Comparison of ENCODE assay signal across 8 cellular contexts in genomic region chr15:70892002-70892911, GRCh38. TPM values are rescaled to one million over a fixed set of nuclear protein-coding genes. Genes with fewer than 3 reads are reported as not detected.
DNase-seq lines count a peak whose midpoint lies in the region; FAIRE-seq and TF ChIP-seq lines count a peak whose summit lies in the region.

A gene with protein sequence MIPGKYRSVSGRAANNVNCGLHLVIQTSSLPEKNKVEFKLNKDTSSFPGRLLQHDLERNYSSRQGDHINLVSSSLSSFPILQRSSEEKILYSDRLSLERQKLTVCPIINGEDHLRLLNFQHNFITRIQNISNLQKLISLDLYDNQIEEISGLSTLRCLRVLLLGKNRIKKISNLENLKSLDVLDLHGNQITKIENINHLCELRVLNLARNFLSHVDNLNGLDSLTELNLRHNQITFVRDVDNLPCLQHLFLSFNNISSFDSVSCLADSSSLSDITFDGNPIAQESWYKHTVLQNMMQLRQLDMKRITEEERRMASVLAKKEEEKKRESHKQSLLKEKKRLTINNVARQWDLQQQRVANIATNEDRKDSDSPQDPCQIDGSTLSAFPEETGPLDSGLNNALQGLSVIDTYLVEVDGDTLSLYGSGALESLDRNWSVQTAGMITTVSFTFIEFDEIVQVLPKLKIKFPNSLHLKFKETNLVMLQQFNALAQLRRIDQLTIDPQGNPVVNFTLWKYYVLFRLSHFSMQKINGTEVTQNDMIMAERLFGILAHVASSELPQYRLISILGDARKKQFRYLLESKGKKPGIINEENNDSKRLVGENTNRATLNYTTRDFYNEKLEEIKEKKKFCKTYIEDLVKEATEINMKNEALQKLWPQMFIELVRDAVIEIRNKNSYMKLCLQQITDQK (plus strand): TSS chr15:70892826. CDS start chr15:70892895, 69 bp downstream.
TSS of gene THAP10 (minus strand) at chr15:70892433. CDS start at chr15:70892272, 161 bp downstream.

- no peak for TF ChIP-seq CTCF in GM10266 (IDR thresholded peaks at IDR 0.05; ENCODE audit: control insufficient read depth, insufficient read depth, low read depth, missing control alignments)
- TF ChIP-seq CTCF in HEK293 (tag by site-specific recombination; IDR thresholded peaks at IDR 0.05): peak; percentile 75
- TF ChIP-seq CTCF in NB4 (IDR thresholded peaks at IDR 0.05; ENCODE audit: low read depth, low read length): no peak
- TF ChIP-seq CTCF in bronchial epithelial cell (IDR thresholded peaks at IDR 0.05; ENCODE audit: insufficient read depth, low read length, severe bottlenecking): no peak

- H3K9me3 ChIP-seq in HEK293 (ENCODE audit: control insufficient read depth, insufficient read depth, low read depth, low read length) (no peaks in the 10 kb centered on the region), SJSA1 (replicated peaks) (no peaks in the 10 kb centered on the region), iPS-15b (ENCODE audit: control insufficient read depth, insufficient read depth, low read length) (no peaks in the 10 kb centered on the region)

- CTCF ChIA-PET in HEK293 (lab: Yijun Ruan, JAX): interaction anchor here (0.6 to 1.4 kb wide), 8 partner anchors 14 to 552 kb away, joined by 3 to 4 read pairs (median 3); no protein-coding TSS in a partner anchor

- TF ChIP-seq POLR2A in NB4 (IDR thresholded peaks at IDR 0.05; ENCODE audit: extremely low read depth, insufficient read length): no peak

- POLR2A ChIA-PET in HEK293 (lab: Yijun Ruan, JAX): interaction anchor here (0.6 to 1.3 kb wide), 4 partner anchors 13 to 80 kb away, joined by 3 to 8 read pairs (median 4); no protein-coding TSS in a partner anchor

- H3K36me3 ChIP-seq in HEK293 (ENCODE audit: control insufficient read depth in 2 of 2, insufficient read depth in 1 of 2, low read length in 2 of 2) (peaks cover 0 to 3% of the 10 kb centered on the region in 2 experiments; a peak in 1 of 3 replicates), SJSA1 (0 out of 2 replicates have a peak, but pooled peaks cover 10% of the 10 kb centered on the region), bronchial epithelial cell (ENCODE audit: control insufficient read depth, insufficient read depth, low read length) (no peaks in the 10 kb centered on the region), iPS-15b (ENCODE audit: control insufficient read depth, insufficient read depth, low read length) (no peaks in the 10 kb centered on the region)

- H3K9ac ChIP-seq in iPS-15b (ENCODE audit: low read depth, low read length): peak within 1 kb of the TSS; percentile 75

- H3K4me1 ChIP-seq in HEK293 (ENCODE audit: control insufficient read depth, insufficient read depth, low read length) (peaks cover 13% of the 10 kb centered on the region; the same call in 1 of the 2 replicates), SJSA1 (replicated peaks) (peaks cover 16% of the 10 kb centered on the region), iPS-15b (ENCODE audit: control insufficient read depth, insufficient read depth, low read length) (no peaks in the 10 kb centered on the region)

- H3K27me3 ChIP-seq in SJSA1 (replicated peaks): no peaks in the 10 kb centered on the region
- no peaks in the 10 kb centered on the region for H3K27me3 ChIP-seq in bronchial epithelial cell (ENCODE audit: control insufficient read depth, insufficient read depth, low read length)
- no peaks in the 10 kb centered on the region for H3K27me3 ChIP-seq in iPS-15b (ENCODE audit: control insufficient read depth, insufficient read depth, low read length)

- peak within 1 kb of the TSS; percentile 90 for H3K4me3 ChIP-seq in HEK293 (ENCODE audit: low read depth, low read length)
- peak within 1 kb of the TSS; percentile 84 for H3K4me3 ChIP-seq in NB4 (ENCODE audit: low read depth, low read length)
- H3K4me3 ChIP-seq in SJSA1: peak within 1 kb of the TSS; percentile 79
- peak within 1 kb of the TSS; percentile 63 for H3K4me3 ChIP-seq in bronchial epithelial cell (ENCODE audit: low read depth, low read length)
- H3K4me3 ChIP-seq in iPS-15b (ENCODE audit: low read depth, low read length): peak within 1 kb of the TSS; percentile 68

- DNase-seq in GM10266 (ENCODE audit: extremely low spot score) (peak; percentile 82), NB4 (ENCODE audit: low read depth) (peak; percentile 90), SJSA1 (ENCODE audit: low read depth in 1 of 2, low spot score in 2 of 2) (peak; percentile 95 to 97), bronchial epithelial cell (ENCODE audit: low read depth) (peak; percentile 92), retina (peak; percentile 98)
- DNase-seq in NK-92 treated with Interleukin-12 subunit alpha and Interleukin-12 subunit beta, amount 100 ng/mL, for 24 hours (lab: John Stamatoyannopoulos, UW): no peak

- peak; percentile 68 for FAIRE-seq in bronchial epithelial cell (lab: Jason Lieb, UNC)

- H3K27ac ChIP-seq in HEK293 (ENCODE audit: extremely low read depth, low read depth, low read length) (peak within 1 kb of the TSS; percentile 87), SJSA1 (peak within 1 kb of the TSS; percentile 79)

TF ChIP-seq in HEK293, 187 proteins besides CTCF, POLR2A, EP300 and RAD21 (continues in another document):
- TF ChIP-seq ZNF701 (tag by site-specific recombination; IDR thresholded peaks at IDR 0.05) (peak; percentile 77; the same call in 1 of the 2 replicates), ZNF76 (tag by site-specific recombination; IDR thresholded peaks at IDR 0.05; ENCODE audit: borderline replicate concordance, low read depth) (peak; percentile 73), ZNF544 (tag by site-specific recombination; IDR thresholded peaks at IDR 0.05) (no peak), ZEB2 (tag by site-specific recombination; IDR thresholded peaks at IDR 0.05) (peak; percentile 93; the same call in 1 of the 2 replicates), ZNF140 (tag by site-specific recombination; IDR thresholded peaks at IDR 0.05) (no peak), ZNF768 (tag by site-specific recombination; IDR thresholded peaks at IDR 0.05) (0 out of 2 replicates have a peak, but pooled peaks have one; percentile 47), GFI1B (tag by site-specific recombination; IDR thresholded peaks at IDR 0.05) (no peak; the same call in 1 of the 2 replicates), ZNF174 (tag by site-specific recombination; IDR thresholded peaks at IDR 0.05) (no peak), ZNF292 (tag by site-specific recombination; IDR thresholded peaks at IDR 0.05; ENCODE audit: borderline replicate concordance, low read depth) (no peak), KLF8 (tag by site-specific recombination; IDR thresholded peaks at IDR 0.05) (peak; percentile 88), ZNF112 (tag by site-specific recombination; IDR thresholded peaks at IDR 0.05) (no peak)
- TF ChIP-seq, protein P1, sequence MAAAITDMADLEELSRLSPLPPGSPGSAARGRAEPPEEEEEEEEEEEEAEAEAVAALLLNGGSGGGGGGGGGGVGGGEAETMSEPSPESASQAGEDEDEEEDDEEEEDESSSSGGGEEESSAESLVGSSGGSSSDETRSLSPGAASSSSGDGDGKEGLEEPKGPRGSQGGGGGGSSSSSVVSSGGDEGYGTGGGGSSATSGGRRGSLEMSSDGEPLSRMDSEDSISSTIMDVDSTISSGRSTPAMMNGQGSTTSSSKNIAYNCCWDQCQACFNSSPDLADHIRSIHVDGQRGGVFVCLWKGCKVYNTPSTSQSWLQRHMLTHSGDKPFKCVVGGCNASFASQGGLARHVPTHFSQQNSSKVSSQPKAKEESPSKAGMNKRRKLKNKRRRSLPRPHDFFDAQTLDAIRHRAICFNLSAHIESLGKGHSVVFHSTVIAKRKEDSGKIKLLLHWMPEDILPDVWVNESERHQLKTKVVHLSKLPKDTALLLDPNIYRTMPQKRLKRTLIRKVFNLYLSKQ (tag by site-specific recombination; IDR thresholded peaks at IDR 0.05; ENCODE audit: borderline replicate concordance): no peak
- TF ChIP-seq, protein P2, sequence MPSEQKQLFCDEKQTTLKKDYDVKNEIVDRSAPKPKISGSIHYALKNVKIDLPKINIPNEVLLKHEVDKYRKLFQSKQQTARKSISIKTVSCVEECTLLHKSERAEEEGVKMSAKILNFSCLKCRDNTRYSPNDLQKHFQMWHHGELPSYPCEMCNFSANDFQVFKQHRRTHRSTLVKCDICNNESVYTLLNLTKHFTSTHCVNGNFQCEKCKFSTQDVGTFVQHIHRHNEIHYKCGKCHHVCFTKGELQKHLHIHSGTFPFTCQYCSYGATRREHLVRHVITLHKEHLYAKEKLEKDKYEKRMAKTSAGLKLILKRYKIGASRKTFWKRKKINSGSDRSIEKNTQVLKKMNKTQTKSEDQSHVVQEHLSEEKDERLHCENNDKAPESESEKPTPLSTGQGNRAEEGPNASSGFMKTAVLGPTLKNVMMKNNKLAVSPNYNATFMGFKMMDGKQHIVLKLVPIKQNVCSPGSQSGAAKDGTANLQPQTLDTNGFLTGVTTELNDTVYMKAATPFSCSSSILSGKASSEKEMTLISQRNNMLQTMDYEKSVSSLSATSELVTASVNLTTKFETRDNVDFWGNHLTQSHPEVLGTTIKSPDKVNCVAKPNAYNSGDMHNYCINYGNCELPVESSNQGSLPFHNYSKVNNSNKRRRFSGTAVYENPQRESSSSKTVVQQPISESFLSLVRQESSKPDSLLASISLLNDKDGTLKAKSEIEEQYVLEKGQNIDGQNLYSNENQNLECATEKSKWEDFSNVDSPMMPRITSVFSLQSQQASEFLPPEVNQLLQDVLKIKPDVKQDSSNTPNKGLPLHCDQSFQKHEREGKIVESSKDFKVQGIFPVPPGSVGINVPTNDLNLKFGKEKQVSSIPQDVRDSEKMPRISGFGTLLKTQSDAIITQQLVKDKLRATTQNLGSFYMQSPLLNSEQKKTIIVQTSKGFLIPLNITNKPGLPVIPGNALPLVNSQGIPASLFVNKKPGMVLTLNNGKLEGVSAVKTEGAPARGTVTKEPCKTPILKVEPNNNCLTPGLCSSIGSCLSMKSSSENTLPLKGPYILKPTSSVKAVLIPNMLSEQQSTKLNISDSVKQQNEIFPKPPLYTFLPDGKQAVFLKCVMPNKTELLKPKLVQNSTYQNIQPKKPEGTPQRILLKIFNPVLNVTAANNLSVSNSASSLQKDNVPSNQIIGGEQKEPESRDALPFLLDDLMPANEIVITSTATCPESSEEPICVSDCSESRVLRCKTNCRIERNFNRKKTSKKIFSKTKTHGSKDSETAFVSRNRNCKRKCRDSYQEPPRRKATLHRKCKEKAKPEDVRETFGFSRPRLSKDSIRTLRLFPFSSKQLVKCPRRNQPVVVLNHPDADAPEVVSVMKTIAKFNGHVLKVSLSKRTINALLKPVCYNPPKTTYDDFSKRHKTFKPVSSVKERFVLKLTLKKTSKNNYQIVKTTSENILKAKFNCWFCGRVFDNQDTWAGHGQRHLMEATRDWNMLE (tag by site-specific recombination; conservative IDR thresholded peaks at IDR 0.05; ENCODE audit: low read depth): peak; percentile 82

RNA-seq across cellular contexts. Expression of the first gene that starts in this region (rescaled TPM):
- 5.1 and 12.1 TPM in 2 replicates for total RNA-seq in SJSA1 (2014; rRNA removed; shearing (Covaris generic))
- total RNA-seq in bronchial epithelial cell: 4.7 and 5.5 TPM in 2 replicates

RNA-seq across cellular contexts. Expression of gene THAP10, which starts in this region (rescaled TPM):
- 3.9 and 10.7 TPM in 2 replicates for total RNA-seq in SJSA1 (2014; rRNA removed; shearing (Covaris generic))
- total RNA-seq in bronchial epithelial cell: 0.79 and 1.3 TPM in 2 replicates
